Comparison of ENCODE assay signal across 7 cellular contexts in genomic region chr15:60359738-60360137, GRCh38. TPM values are rescaled to one million over a fixed set of nuclear protein-coding genes. Genes with fewer than 3 reads are reported as not detected.
DNase-seq lines count a peak whose midpoint lies in the region; ATAC-seq and TF ChIP-seq lines count a peak whose summit lies in the region.
"Not testable (repeated sequence)": the region's sequence is repeated elsewhere in the genome, so short reads cannot be mapped to it uniquely, and the experiment has no call there.

No MANE protein-coding gene starts in this region.

- H3K27ac ChIP-seq in PC-3 (ENCODE audit: low read length), result peak overlapping the region; percentile 3; the same call in 1 of the 2 replicates
- not testable (repeated sequence) for H3K27ac ChIP-seq in colonic mucosa

- peaks cover 91% of the 10 kb centered on the region for H3K36me3 ChIP-seq in PC-3 (ENCODE audit: low read depth, low read length)
- not testable (repeated sequence) for H3K36me3 ChIP-seq in colonic mucosa

- H3K4me3 ChIP-seq in GM12864 (ENCODE audit: low read depth, low read length); PC-3 (ENCODE audit: low read length); colonic mucosa: not testable (repeated sequence)

- 0 out of 2 replicates have a peak, but pooled peaks have one; percentile 25 for ATAC-seq in PC-3

- DNase-seq in GM12864 (ENCODE audit: low read depth), result peak; percentile 13
- DNase-seq in NCI-H1092 (lab: John Stamatoyannopoulos, UW), result peak; percentile 61
- peak; percentile 44 for DNase-seq in PC-3
- DNase-seq in activated CD8-positive, alpha-beta memory T cell treated with anti-CD3 and anti-CD28 coated beads for 24 hours, result peak; percentile 70
- not testable (repeated sequence) for DNase-seq in colonic mucosa
- peak; percentile 61 for DNase-seq in iPS-NIHi7 (ENCODE audit: extremely low spot score)
- peak; percentile 48 for DNase-seq in putamen (ENCODE audit: low spot score)

- CTCF ChIA-PET in PC-3 (lab: Charles Lee), result not testable (repeated sequence)

- H3K9me2 ChIP-seq in PC-3 (replicated peaks; ENCODE audit: low read length), result not testable (repeated sequence)

- not testable (repeated sequence) for H3K9ac ChIP-seq in PC-3 (ENCODE audit: low read length); colonic mucosa (ENCODE audit: low read depth in 2 of 2, low read length in 2 of 2)

- TF ChIP-seq CTCF in GM12864 (IDR thresholded peaks at IDR 0.05; ENCODE audit: low read depth, low read length, missing control alignments) (peak; percentile 71), PC-3 (conservative IDR thresholded peaks at IDR 0.05; ENCODE audit: low read depth, low read length) (peak; percentile 57), colonic mucosa (IDR thresholded peaks at IDR 0.05) (peak; percentile 57)

- not testable (repeated sequence) for H2AFZ ChIP-seq in PC-3 (ENCODE audit: low read length)

- intact Hi-C loops in PC-3 (cut with micrococcal nuclease) (loop anchor here (1.0 to 2.0 kb wide), 2 partner anchors 31 to 85 kb away; no protein-coding TSS in a partner anchor), colonic mucosa (cut with DNase I) (loop anchor here (5.0 kb wide), 1 partner anchor 83 kb away; no protein-coding TSS in a partner anchor)

- H4K20me1 ChIP-seq in PC-3 (ENCODE audit: low read length), result peaks cover 49% of the 10 kb centered on the region

- H3K79me2 ChIP-seq in PC-3 (ENCODE audit: low read length), result peaks cover 88% of the 10 kb centered on the region

- peaks cover 31% of the 10 kb centered on the region for H3K4me1 ChIP-seq in PC-3 (ENCODE audit: insufficient read depth, low read length)
- H3K4me1 ChIP-seq in colonic mucosa, result not testable (repeated sequence)

- not testable (repeated sequence) for H3K4me2 ChIP-seq in PC-3 (ENCODE audit: low read length)

- H3K9me3 ChIP-seq in PC-3 (ENCODE audit: low read length); colonic mucosa: not testable (repeated sequence)

- H3K27me3 ChIP-seq in PC-3 (ENCODE audit: low read length); colonic mucosa: not testable (repeated sequence)

- H3F3A ChIP-seq in PC-3 (ENCODE audit: low read length, unreplicated experiment), result peaks cover 38% of the 10 kb centered on the region

- BruUV-seq in PC-3 (replicated peaks; lab: Mats Ljungman, UMichigan), result not testable (repeated sequence)

- POLR2A ChIA-PET in PC-3 (lab: Charles Lee; ENCODE audit: unreplicated experiment), result not testable (repeated sequence)

RNA-seq across cellular contexts. Expression of gene ANXA2, which starts 38.0 kb away (rescaled TPM):
- 2,114 and 2,202 TPM in 2 replicates for total RNA-seq in PC-3 (2014; rRNA removed)
- total RNA-seq in colonic mucosa, result 100 to 1,000 TPM; 813 to 816 TPM
